ENCODE assay signal across 31 cellular contexts in genomic region chr11:73297702-73298101, GRCh38. TPM values are rescaled to one million over a fixed set of nuclear protein-coding genes. Genes with fewer than 3 reads are reported as not detected.
"Had no signal": no experiment of that assay in that cellular context is flagged by ENCODE, and none has a peak within 500 bp of the region (broad histone marks: within the 10 kb centered on the region; RNA-seq: fewer than 3 reads in every experiment).

No MANE protein-coding gene starts in this region.

- H3K9me3 ChIP-seq: ascending aorta, body of pancreas, breast epithelium, Peyer's patch had no signal

- H3K4me1 ChIP-seq: body of pancreas, breast epithelium, Peyer's patch had no signal

- H3K9ac ChIP-seq: KMS-11 had no signal

- H3K9me3 Mint-ChIP-seq: activated CD4-positive, alpha-beta T cell treated with anti-CD3 and anti-CD28 coated beads, Interleukin-2, amount 10 ng/mL, durations not matched to agents 24 days and 14 days; activated naive CD4-positive, alpha-beta T cell treated with anti-CD3 and anti-CD28 coated beads, Interleukin-2, amount 50 U/mL, for 24 hours; activated naive CD8-positive, alpha-beta T cell treated with anti-CD3 and anti-CD28 coated beads, Interleukin-2, amount 10 ng/mL, durations not matched to agents 7 days and 5 days; activated T-cell treated with anti-CD3 and anti-CD28 coated beads, Interleukin-2, amount 50 U/mL, for 24 hours; activated T-helper 2 cell treated with anti-CD3 and anti-CD28 coated beads, Interferon-gamma antibody, Interleukin-2, Interleukin-4, amounts not matched to agents 10 μg/mL and 5 μg/mL and 100 μg/mL, durations not matched to agents 14 hours and 24 hours and 36 hours; T-helper 1 cell treated with Interleukin-12 subunit alpha and Interleukin-12 subunit beta and Interleukin-4 antibody, amounts not matched to agents 30 μg/mL and 1 μg/mL, for 36 hours; T-helper 2 cell treated with Interferon-gamma antibody and Interleukin-4, amounts not matched to agents 5 μg/mL and 100 μg/mL, for 36 hours had no signal

- H3K27ac ChIP-seq: ascending aorta, body of pancreas, breast epithelium, KMS-11, Peyer's patch had no signal

- H3K36me3 ChIP-seq: ascending aorta, breast epithelium, Peyer's patch had no signal

- ATAC-seq: activated CD8-positive, alpha-beta T cell treated with anti-CD3 and anti-CD28 coated beads, Interleukin-2, amount 10 ng/mL, durations not matched to agents 7 days and 5 days; body of pancreas; PC-3 had no signal

- H3K27ac Mint-ChIP-seq: activated CD4-positive, alpha-beta T cell treated with anti-CD3 and anti-CD28 coated beads, Interleukin-2, amount 10 ng/mL, durations not matched to agents 24 days and 14 days; activated CD8-positive, alpha-beta T cell treated with anti-CD3 and anti-CD28 coated beads, Interleukin-2, amount 10 ng/mL, durations not matched to agents 7 days and 5 days; activated naive CD4-positive, alpha-beta T cell treated with anti-CD3 and anti-CD28 coated beads, Interleukin-2, amount 50 U/mL, for 24 hours; activated naive CD8-positive, alpha-beta T cell treated with anti-CD3 and anti-CD28 coated beads, Interleukin-2, amount 10 ng/mL, durations not matched to agents 7 days and 5 days; activated T-cell treated with anti-CD3 and anti-CD28 coated beads, Interleukin-2, amount 50 U/mL, for 24 hours; activated T-helper 2 cell treated with anti-CD3 and anti-CD28 coated beads, Interferon-gamma antibody, Interleukin-2, Interleukin-4, amounts not matched to agents 10 μg/mL and 5 μg/mL and 100 μg/mL, durations not matched to agents 14 hours and 24 hours and 36 hours; T-helper 1 cell treated with Interleukin-12 subunit alpha and Interleukin-12 subunit beta and Interleukin-4 antibody, amounts not matched to agents 30 μg/mL and 1 μg/mL, for 36 hours; T-helper 2 cell treated with Interferon-gamma antibody and Interleukin-4, amounts not matched to agents 5 μg/mL and 100 μg/mL, for 36 hours had no signal

- H3K27me3 ChIP-seq: ascending aorta, body of pancreas, breast epithelium, Peyer's patch had no signal

- H3K4me3 ChIP-seq: ascending aorta, body of pancreas, breast epithelium, Peyer's patch had no signal

- H3K36me3 Mint-ChIP-seq: activated naive CD4-positive, alpha-beta T cell treated with anti-CD3 and anti-CD28 coated beads, Interleukin-2, amount 50 U/mL, for 24 hours; activated naive CD8-positive, alpha-beta T cell treated with anti-CD3 and anti-CD28 coated beads, Interleukin-2, amount 10 ng/mL, durations not matched to agents 7 days and 5 days had no signal

- H3K4me1 Mint-ChIP-seq: activated naive CD4-positive, alpha-beta T cell treated with anti-CD3 and anti-CD28 coated beads, Interleukin-2, amount 50 U/mL, for 24 hours; activated naive CD8-positive, alpha-beta T cell treated with anti-CD3 and anti-CD28 coated beads, Interleukin-2, amount 10 ng/mL, durations not matched to agents 7 days and 5 days had no signal

- H3K4me3 Mint-ChIP-seq: activated CD4-positive, alpha-beta T cell treated with anti-CD3 and anti-CD28 coated beads, Interleukin-2, amount 10 ng/mL, durations not matched to agents 24 days and 14 days; activated CD8-positive, alpha-beta T cell treated with anti-CD3 and anti-CD28 coated beads, Interleukin-2, amount 10 ng/mL, durations not matched to agents 7 days and 5 days; activated naive CD4-positive, alpha-beta T cell treated with anti-CD3 and anti-CD28 coated beads, Interleukin-2, amount 50 U/mL, for 24 hours; activated naive CD8-positive, alpha-beta T cell treated with anti-CD3 and anti-CD28 coated beads, Interleukin-2, amount 10 ng/mL, durations not matched to agents 7 days and 5 days; activated T-cell treated with anti-CD3 and anti-CD28 coated beads, Interleukin-2, amount 50 U/mL, for 24 hours; T-helper 1 cell treated with Interleukin-12 subunit alpha and Interleukin-12 subunit beta and Interleukin-4 antibody, amounts not matched to agents 30 μg/mL and 1 μg/mL, for 36 hours; T-helper 2 cell treated with Interferon-gamma antibody and Interleukin-4, amounts not matched to agents 5 μg/mL and 100 μg/mL, for 36 hours had no signal

- DNase-seq: activated CD4-positive, alpha-beta T cell treated with anti-CD3 and anti-CD28 coated beads, Interleukin-2, amount 10 ng/mL, durations not matched to agents 24 days and 14 days; activated CD4-positive, alpha-beta T cell treated with anti-CD3 and anti-CD28 coated beads, Interleukin-2, amount 50 U/mL, for 4 hours; activated CD8-positive, alpha-beta T cell treated with anti-CD3 and anti-CD28 coated beads, Interleukin-2, amount 10 ng/mL, durations not matched to agents 7 days and 5 days; activated gamma-delta T cell; activated naive CD4-positive, alpha-beta T cell treated with Interleukin-2 at 50 U/mL for 16 hours; activated naive CD8-positive, alpha-beta T cell treated with anti-CD3 and anti-CD28 coated beads, Interleukin-2, amount 10 ng/mL, durations not matched to agents 7 days and 5 days; activated T-cell treated with anti-CD3 and anti-CD28 coated beads, Interleukin-2, amount 50 U/mL, for 24 hours; amygdala; body of pancreas; MM.1S; MV-4-11; NCI-H1092; NCI-H1436 treated with DMSO at 0.1 percent for 48 hours; NCI-H1694 treated with DMSO at 0.1 percent for 48 hours; NCI-H2029 treated with DMSO at 0.1 percent for 48 hours; NCI-H2107; NCI-H2171; NCI-H510A; NCI-H526; NCI-H748 treated with DMSO at 0.1 percent for 48 hours; NK-92 treated with Interleukin-12 subunit alpha and Interleukin-12 subunit beta, amount 100 ng/mL, for 24 hours; PC-3; Peyer's patch; RPMI8226 had no signal

- H3K4me2 ChIP-seq: KMS-11 had no signal

RNA-seq across cellular contexts. Expression of gene ARHGEF17, which starts 10.4 kb away (rescaled TPM):
- total RNA-seq: activated CD4-positive, alpha-beta T cell treated with anti-CD3 and anti-CD28 coated beads, Interleukin-2, amount 10 ng/mL, durations not matched to agents 24 days and 14 days; activated naive CD8-positive, alpha-beta T cell treated with anti-CD3 and anti-CD28 coated beads, Interleukin-2, amount 10 ng/mL, durations not matched to agents 7 days and 5 days had no signal

RNA-seq across cellular contexts. Expression of gene P2RY6, which starts 25.6 kb away (rescaled TPM):
- total RNA-seq: activated CD4-positive, alpha-beta T cell treated with anti-CD3 and anti-CD28 coated beads, Interleukin-2, amount 10 ng/mL, durations not matched to agents 24 days and 14 days; activated CD8-positive, alpha-beta T cell treated with anti-CD3 and anti-CD28 coated beads, Interleukin-2, amount 10 ng/mL, durations not matched to agents 7 days and 5 days; activated T-helper 2 cell treated with anti-CD3 and anti-CD28 coated beads, Interferon-gamma antibody, Interleukin-2, Interleukin-4, amounts not matched to agents 10 μg/mL and 5 μg/mL and 100 μg/mL, durations not matched to agents 14 hours and 24 hours and 36 hours; body of pancreas had no signal
